In the genomic region with DNA sequence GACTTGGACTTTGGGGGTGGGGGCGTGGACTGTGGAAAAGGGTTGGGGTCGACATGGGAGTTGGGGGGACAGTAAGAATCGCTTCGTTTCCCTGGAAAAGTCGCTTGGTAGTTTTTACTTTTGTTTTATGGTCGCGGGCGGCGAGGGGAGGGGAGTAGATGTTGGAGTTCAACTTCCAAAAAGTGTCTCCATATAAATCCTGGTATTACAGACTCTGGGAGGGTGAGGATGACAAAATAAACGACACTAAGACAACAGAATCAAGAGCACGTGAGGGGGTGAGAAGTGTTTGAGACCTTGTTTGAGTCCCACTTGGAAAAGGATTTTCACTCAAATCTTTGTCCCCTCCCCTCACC, we compare ENCODE assay signal across 8 cellular contexts. TPM values are rescaled to one million over a fixed set of nuclear protein-coding genes. Genes with fewer than 3 reads are reported as not detected.
DNase-seq lines count a peak whose midpoint lies in the region; ATAC-seq and TF ChIP-seq lines count a peak whose summit lies in the region.

No MANE protein-coding gene starts in this region.

- H3K23ac ChIP-seq in IMR-90 (ENCODE audit: low read depth, low read length), result no peak overlapping the region

- no peak overlapping the region for H2AK9ac ChIP-seq in IMR-90 (replicated peaks; ENCODE audit: low read depth, low read length, poor library complexity)

- dilution Hi-C loops in IMR-90 (cut with HindIII; ENCODE audit: low sequenced_read_pairs, unreplicated experiment), result no loop called here

- peak overlapping the region; percentile 18; the same call in 1 of the 2 replicates for H3K4me2 ChIP-seq in IMR-90 (ENCODE audit: low read depth, low read length)

- no peak overlapping the region for H4K91ac ChIP-seq in IMR-90 (ENCODE audit: insufficient read depth, low read depth, low read length)

- no peak overlapping the region for H2BK15ac ChIP-seq in IMR-90 (ENCODE audit: low read depth, low read length)

- DNase-seq in CD4-positive, alpha-beta T cell, result no peak
- DNase-seq in IMR-90 (no peak), breast epithelium (ENCODE audit: low spot score in 2 of 2) (no peak), naive B cell (no peak), caudate nucleus (lab: John Stamatoyannopoulos, UW) (no peak), H4 (ENCODE audit: low spot score) (no peak)

- peaks cover 42% of the 10 kb centered on the region for H3K36me3 Mint-ChIP-seq in CD4-positive, alpha-beta T cell (ENCODE audit: low read depth)
- peaks cover 0 to 18% of the 10 kb centered on the region in 2 donors for H3K36me3 Mint-ChIP-seq in naive B cell

- TF ChIP-seq CTCF in CD4-positive, alpha-beta T cell (IDR thresholded peaks at IDR 0.05), result no peak
- no peak for TF ChIP-seq CTCF in IMR-90 (conservative IDR thresholded peaks at IDR 0.05; ENCODE audit: low read depth, low read length)
- TF ChIP-seq CTCF in breast epithelium (IDR thresholded peaks at IDR 0.05), result no peak

- H3K18ac ChIP-seq in IMR-90 (ENCODE audit: low read depth, low read length), result no peak overlapping the region

- H2BK20ac ChIP-seq in IMR-90 (ENCODE audit: low read depth, low read length), result no peak overlapping the region

- no TSS peak for BruUV-seq in IMR-90 (replicated peaks; lab: Mats Ljungman, UMichigan)

- H3K27me3 Mint-ChIP-seq in CD4-positive, alpha-beta T cell, result peaks cover 5% of the 10 kb centered on the region
- peaks cover 62 to 82% (median 75%) of the 10 kb centered on the region in 3 donors for H3K27me3 Mint-ChIP-seq in naive B cell

- WGBS in IMR-90 (ENCODE audit: extremely low coverage in 2 of 2, insufficient read length in 1 of 2), 2 experiments, result 0% methylated on average over 1 of the region's 11 CpGs; no CpG with 5 or more reads in 1 of the 2 experiments

- intact Hi-C loops in CD4-positive, alpha-beta T cell (cut with DNase I, micrococcal nuclease), result loop anchor here (1.0 to 10.0 kb wide), 9 partner anchors 10 to 1975 kb away; no protein-coding TSS in a partner anchor
- intact Hi-C loops in IMR-90 (cut with micrococcal nuclease) (no loop called here), breast epithelium (cut with DNase I; ENCODE audit: low total_unique reads) (no loop called here)

- no peak overlapping the region for H3K14ac ChIP-seq in IMR-90 (replicated peaks; ENCODE audit: low read depth, low read length)

- H3K4me1 ChIP-seq in IMR-90 (ENCODE audit: control insufficient read depth, insufficient read depth, low read length), result peaks cover 1% of the 10 kb centered on the region; the same call in 1 of the 2 replicates
- H3K4me1 ChIP-seq in breast epithelium, result peaks cover 9 to 29% of the 10 kb centered on the region in 2 donors

- POLR2A ChIA-PET in CD4-positive, alpha-beta T cell (lab: Charles Lee), result interaction anchor here (0.6 to 64.5 kb wide), 21 partner anchors 11 to 1670 kb away, joined by 3 to 4389 read pairs (median 6); a partner anchor contains a TSS
- POLR2A ChIA-PET in IMR-90 (lab: Charles Lee; ENCODE audit: unreplicated experiment), result no interaction called here

- peak overlapping the region; percentile 100 for H3K4me3 Mint-ChIP-seq in CD4-positive, alpha-beta T cell
- peak overlapping the region; percentile 42 to 89 (median 72) for H3K4me3 Mint-ChIP-seq in naive B cell

- no peak overlapping the region for H3K56ac ChIP-seq in IMR-90 (ENCODE audit: extremely low read depth, insufficient read depth, low read length)

- H4K8ac ChIP-seq in IMR-90 (ENCODE audit: low read depth in 2 of 2, low read length in 2 of 2), result no peak overlapping the region

- H4K20me1 ChIP-seq in IMR-90 (ENCODE audit: insufficient read depth, low read length), result no peaks in the 10 kb centered on the region

- peaks cover 49% of the 10 kb centered on the region for H3K4me1 Mint-ChIP-seq in CD4-positive, alpha-beta T cell (ENCODE audit: low read depth)
- H3K4me1 Mint-ChIP-seq in naive B cell, result peaks cover 25 to 29% (median 27%) of the 10 kb centered on the region in 3 donors

- CTCF ChIA-PET in CD4-positive, alpha-beta T cell (lab: Charles Lee), result interaction anchor here (0.9 to 1.9 kb wide), 9 partner anchors 19 to 1135 kb away, joined by 3 to 8 read pairs (median 7); no protein-coding TSS in a partner anchor
- CTCF ChIA-PET in IMR-90 (lab: Yijun Ruan, JAX), result no interaction called here

- H3K79me1 ChIP-seq in IMR-90 (ENCODE audit: low read depth in 1 of 2, low read length in 2 of 2), result no peaks in the 10 kb centered on the region

- no peak overlapping the region for H4K5ac ChIP-seq in IMR-90 (ENCODE audit: low read depth, low read length)

- H3K9ac ChIP-seq in IMR-90 (ENCODE audit: low read depth, low read length), result no peak overlapping the region

- H3K4me3 ChIP-seq in IMR-90 (ENCODE audit: insufficient read depth, low read depth, low read length) (no peak overlapping the region), breast epithelium (peak overlapping the region; percentile 36 to 70 (median 48))

- H3K4ac ChIP-seq in IMR-90 (ENCODE audit: low read depth, low read length), result no peak overlapping the region

- peak overlapping the region; percentile 99 for H3K27ac Mint-ChIP-seq in CD4-positive, alpha-beta T cell
- peak overlapping the region in 1 of 6 donors; percentile 71 for H3K27ac Mint-ChIP-seq in naive B cell

- no peaks in the 10 kb centered on the region for H3K9me3 ChIP-seq in CD4-positive, alpha-beta T cell (ENCODE audit: control insufficient read depth, low read length)
- no peaks in the 10 kb centered on the region for H3K9me3 ChIP-seq in IMR-90 (ENCODE audit: control insufficient read depth, insufficient read depth, low read length)
- no peaks in the 10 kb centered on the region for H3K9me3 ChIP-seq in breast epithelium

- in situ Hi-C loops in IMR-90 (cut with MboI; ENCODE audit: low sequenced_read_pairs), result no loop called here

- TF ChIP-seq RAD21 in IMR-90 (IDR thresholded peaks at IDR 0.05; ENCODE audit: low read length), result no peak

- no peak overlapping the region for H2AFZ ChIP-seq in IMR-90 (replicated peaks; ENCODE audit: low read length, poor library complexity)

- no peak overlapping the region for H2BK5ac ChIP-seq in IMR-90 (ENCODE audit: low read depth, low read length, poor library complexity, severe bottlenecking)

- H3K27me3 ChIP-seq in CD4-positive, alpha-beta T cell (ENCODE audit: control insufficient read depth, insufficient read depth, low read length), result no peaks in the 10 kb centered on the region
- H3K27me3 ChIP-seq in IMR-90 (ENCODE audit: control insufficient read depth, insufficient read depth, low read length) (peaks cover 68% of the 10 kb centered on the region), breast epithelium (peaks cover 14 to 62% of the 10 kb centered on the region in 2 donors)

- no peak overlapping the region for H2AK5ac ChIP-seq in IMR-90 (ENCODE audit: low read depth, low read length)

- H3K9me1 ChIP-seq in IMR-90 (ENCODE audit: insufficient read depth, low read length), result no peaks in the 10 kb centered on the region

- H3K9me3 Mint-ChIP-seq in CD4-positive, alpha-beta T cell, result no peaks in the 10 kb centered on the region
- H3K9me3 Mint-ChIP-seq in naive B cell, result peaks cover 0 to 4% (median 0%) of the 10 kb centered on the region in 7 donors

- H2BK120ac ChIP-seq in IMR-90 (ENCODE audit: low read depth, low read length), result no peak overlapping the region

- peak overlapping the region; percentile 45 for H3K27ac ChIP-seq in CD4-positive, alpha-beta T cell (ENCODE audit: low read depth, low read length)
- H3K27ac ChIP-seq in IMR-90 (ENCODE audit: insufficient read depth, low read length), result no peak overlapping the region
- peak overlapping the region; percentile 7 to 75 for H3K27ac ChIP-seq in breast epithelium
- no peak overlapping the region for H3K27ac ChIP-seq in caudate nucleus (ENCODE audit: low read depth, low read length)

- no peaks in the 10 kb centered on the region for H3K36me3 ChIP-seq in IMR-90 (ENCODE audit: control insufficient read depth, insufficient read depth, low read length)
- H3K36me3 ChIP-seq in breast epithelium, result no peaks in the 10 kb centered on the region

- no peak for ATAC-seq in CD4-positive, alpha-beta T cell (ENCODE audit: poor library complexity)
- ATAC-seq in IMR-90 (ENCODE audit: low read depth) (no peak), naive B cell (ENCODE audit: low read depth in 2 of 2) (no peak), HG03097 (IDR thresholded peaks at IDR 0.05; ENCODE audit: low FRiP score, unreplicated experiment) (no peak), HG03432 (IDR thresholded peaks at IDR 0.05; ENCODE audit: unreplicated experiment) (no peak)

- TF ChIP-seq POLR2A in IMR-90 (IDR thresholded peaks at IDR 0.05; ENCODE audit: low read depth, low read length) (no peak), breast epithelium (IDR thresholded peaks at IDR 0.05) (no peak)

TF ChIP-seq in IMR-90, 13 proteins besides CTCF, POLR2A, EP300 and RAD21 (continues in another document):
- no peak for TF ChIP-seq BHLHE40 (IDR thresholded peaks at IDR 0.05; ENCODE audit: low read depth, low read length)
- TF ChIP-seq MXI1 (IDR thresholded peaks at IDR 0.05; ENCODE audit: borderline replicate concordance, low read depth, low read length), result no peak
- no peak for TF ChIP-seq RFX5 (IDR thresholded peaks at IDR 0.05; ENCODE audit: low read depth, low read length)
- TF ChIP-seq, protein P1, sequence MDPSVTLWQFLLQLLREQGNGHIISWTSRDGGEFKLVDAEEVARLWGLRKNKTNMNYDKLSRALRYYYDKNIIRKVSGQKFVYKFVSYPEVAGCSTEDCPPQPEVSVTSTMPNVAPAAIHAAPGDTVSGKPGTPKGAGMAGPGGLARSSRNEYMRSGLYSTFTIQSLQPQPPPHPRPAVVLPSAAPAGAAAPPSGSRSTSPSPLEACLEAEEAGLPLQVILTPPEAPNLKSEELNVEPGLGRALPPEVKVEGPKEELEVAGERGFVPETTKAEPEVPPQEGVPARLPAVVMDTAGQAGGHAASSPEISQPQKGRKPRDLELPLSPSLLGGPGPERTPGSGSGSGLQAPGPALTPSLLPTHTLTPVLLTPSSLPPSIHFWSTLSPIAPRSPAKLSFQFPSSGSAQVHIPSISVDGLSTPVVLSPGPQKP (IDR thresholded peaks at IDR 0.05; ENCODE audit: borderline replicate concordance, low read depth, low read length), result no peak
- TF ChIP-seq MAFK (IDR thresholded peaks at IDR 0.05; ENCODE audit: low read depth, low read length), result no peak
- no peak for TF ChIP-seq FOS (IDR thresholded peaks at IDR 0.05; ENCODE audit: low read depth, low read length)
- no peak for TF ChIP-seq SMC3 (IDR thresholded peaks at IDR 0.05; ENCODE audit: low read depth, low read length)

RNA-seq across cellular contexts. Expression of a gene that starts 0.7 kb away (rescaled TPM):
- total RNA-seq in CD4-positive, alpha-beta T cell, result 100 to 1,000 TPM; 244 to 254 TPM
- total RNA-seq in IMR-90 (2012; rRNA removed), result under 0.01 TPM in 2 replicates
- polyA plus RNA-seq in IMR-90 (2012; rRNA removed), result not detected in 2 replicates
- under 0.01 and 0.01 TPM in 2 replicates for polyA plus RNA-seq in IMR-90 (2012; cell fraction: cytosol; rRNA removed)
- not detected in 2 replicates for polyA plus RNA-seq in IMR-90 (2012; cell fraction: nucleus; rRNA removed; ENCODE audit: low replicate concordance)
- 1 to 10 TPM in 2 of 3 donors, under 1 TPM in 1; 0.96 to 3.9 (median 2.6) TPM for total RNA-seq in breast epithelium
- polyA plus RNA-seq in naive B cell (ENCODE audit: low read depth in 6 of 6), result under 1 TPM in 2 of 6 donors, not detected in 4; 0.03 to 0.05 TPM
- 0.90 and 1.4 TPM in 2 replicates for total RNA-seq in H4 (2014; rRNA removed; shearing (Covaris generic))

Comparison
In these comparisons a context has a peak if more than half of its experiments do, and no peak if none do; other contexts are left out.
1. H3K27ac ChIP-seq: peak in CD4-positive, alpha-beta T cell (single experiment) and breast epithelium (2 of 2); none in IMR-90 (single experiment) and caudate nucleus (single experiment).
2. RNA of a gene that starts 0.7 kb away (total RNA-seq): 244 to 254 TPM in CD4-positive, alpha-beta T cell; 0.96 to 3.9 TPM in breast epithelium, 0.90 to 1.4 TPM in H4 and under 0.01 TPM in IMR-90; every median in the first group is over 10 times any median in the second.
3. intact Hi-C loops: an anchor here in CD4-positive, alpha-beta T cell (1.0 to 10.0 kb wide); none called in IMR-90 and breast epithelium.